In the genomic region with DNA sequence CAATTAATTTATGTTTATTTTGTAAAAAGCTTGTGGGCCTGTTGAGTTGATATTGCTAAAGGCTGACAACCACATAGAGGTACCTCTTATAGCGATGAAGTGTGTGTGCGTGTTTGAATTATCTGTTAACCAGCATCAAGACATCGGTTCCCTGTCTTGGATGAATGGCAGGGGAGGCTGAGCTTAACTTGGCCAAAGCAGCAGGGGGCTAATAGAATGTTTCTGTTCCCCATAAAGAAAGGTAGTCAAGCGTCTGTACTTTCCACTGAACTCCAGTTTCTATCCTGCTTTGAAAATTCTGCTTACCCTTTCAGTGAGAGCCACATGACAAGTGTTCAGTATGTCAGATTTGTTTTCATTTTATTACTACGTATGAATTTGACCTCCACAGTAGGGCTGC, we compare ENCODE assay signal across 34 cellular contexts.
DNase-seq lines count a peak whose midpoint lies in the region; ATAC-seq, FAIRE-seq and TF ChIP-seq lines count a peak whose summit lies in the region.
"Had no signal": no experiment of that assay in that cellular context is flagged by ENCODE, and none has a peak within 500 bp of the region (broad histone marks: within the 10 kb centered on the region; RNA-seq: fewer than 3 reads in every experiment).

No MANE protein-coding gene starts in this region.

- no peak overlapping the region for H3K9ac ChIP-seq in neural progenitor cell
- H3K9ac ChIP-seq: parathyroid adenoma had no signal

- H2AFZ ChIP-seq in neural progenitor cell (replicated peaks): no peak overlapping the region
- H2AFZ ChIP-seq: parathyroid adenoma had no signal

- no peaks in the 10 kb centered on the region for H3K27me3 ChIP-seq in neural progenitor cell
- H3K27me3 ChIP-seq: breast epithelium, gastrocnemius medialis, right atrium auricular region, SJCRH30 had no signal

- peak overlapping the region; percentile 42 for H3K4me2 ChIP-seq in neural progenitor cell

- FAIRE-seq in GM12891 (lab: Jason Lieb, UNC): peak; percentile 83
- FAIRE-seq: A204.1, GM18507, small intestine had no signal

- H3K27me3 Mint-ChIP-seq in WTC11 (ENCODE audit: low read depth) (no peaks in the 10 kb centered on the region), neural progenitor cell (ENCODE audit: insufficient read depth, low read depth) (no peaks in the 10 kb centered on the region)
- H3K27me3 Mint-ChIP-seq: activated naive CD8-positive, alpha-beta T cell had no signal

- DNase-seq in GM12891 (ENCODE audit: insufficient read length, low spot score): no peak
- DNase-seq in WTC11 (ENCODE audit: low spot score): no peak
- DNase-seq in neural progenitor cell (ENCODE audit: low spot score): peak; percentile 81
- DNase-seq in glomerular visceral epithelial cell (ENCODE audit: extremely low spot score): no peak
- DNase-seq in stimulated activated CD4-positive, alpha-beta T cell treated with anti-CD3 and anti-CD28 coated beads, Interleukin-4, amount 100 ng/mL, for 1 hour: no peak
- DNase-seq in NCI-H1694 (lab: John Stamatoyannopoulos, UW): no peak
- DNase-seq: activated effector memory CD4-positive, alpha-beta T cell treated with anti-CD3 and anti-CD28 coated beads, Interleukin-2, amount 50 U/mL, for 16 hours; activated T-cell treated with anti-CD3 and anti-CD28 coated beads, Interleukin-2, amount 50 U/mL, for 24 hours; CD4-positive, alpha-beta memory T cell; gastrocnemius medialis; HCEC 1CT; hippocampal formation; immature natural killer cell; KG1; left cardiac atrium; NCI-H1105; NCI-H2029; NCI-H446; NCI-H774; SJCRH30; small intestine; stimulated activated naive CD8-positive, alpha-beta T cell treated with anti-CD3 and anti-CD28 coated beads, Interleukin-15, Interleukin-2, amounts not matched to agents 100 U/mL and 50 U/mL, for 24 hours; SW 1271; T1000 had no signal

- peaks cover 100% of the 10 kb centered on the region for H3K79me2 ChIP-seq in neural progenitor cell (ENCODE audit: low read depth)
- H3K79me2 ChIP-seq: parathyroid adenoma had no signal

- TF ChIP-seq POLR2A in GM12891 (IDR thresholded peaks at IDR 0.05; ENCODE audit: low read depth, low read length): no peak

- TF ChIP-seq CTCF in WTC11 (IDR thresholded peaks at IDR 0.05) (no peak), neural progenitor cell (IDR thresholded peaks at IDR 0.05) (no peak)

- POLR2A ChIA-PET in WTC11 (lab: Charles Lee): no interaction called here

- H3K27ac Mint-ChIP-seq in WTC11 (peak overlapping the region; percentile 54), neural progenitor cell (no peak overlapping the region)
- H3K27ac Mint-ChIP-seq: activated naive CD8-positive, alpha-beta T cell; activated T-cell treated with anti-CD3 and anti-CD28 coated beads, Interleukin-2, amount 50 U/mL, for 24 hours; CD4-positive, alpha-beta memory T cell; immature natural killer cell; natural killer cell treated with Interleukin-12 subunit alpha and Interleukin-12 subunit beta and Interleukin-15 and Interleukin-18, amount 100 ng/mL, for 72 hours had no signal

- peaks cover 82% of the 10 kb centered on the region for H4K20me1 ChIP-seq in neural progenitor cell (ENCODE audit: low read depth)

- H3K36me3 Mint-ChIP-seq in WTC11 (no peaks in the 10 kb centered on the region), neural progenitor cell (peaks cover 5% of the 10 kb centered on the region)
- H3K36me3 Mint-ChIP-seq: activated naive CD8-positive, alpha-beta T cell; CD4-positive, alpha-beta memory T cell; immature natural killer cell; natural killer cell treated with Interleukin-12 subunit alpha and Interleukin-12 subunit beta and Interleukin-15 and Interleukin-18, amount 100 ng/mL, for 72 hours had no signal

- H3K9me3 ChIP-seq in neural progenitor cell (ENCODE audit: low read depth): no peaks in the 10 kb centered on the region
- H3K9me3 ChIP-seq: breast epithelium, gastrocnemius medialis, right atrium auricular region, SJCRH30 had no signal

- CTCF ChIA-PET in WTC11 (lab: Charles Lee): interaction anchor here (1.7 kb wide), 1 partner anchor 81 kb away, joined by 5 read pairs; no protein-coding TSS in a partner anchor

- H3K36me3 ChIP-seq in neural progenitor cell: no peaks in the 10 kb centered on the region
- H3K36me3 ChIP-seq: breast epithelium, gastrocnemius medialis, right atrium auricular region, SJCRH30 had no signal

- no peak overlapping the region for H3K4me3 Mint-ChIP-seq in WTC11
- peak overlapping the region; percentile 51 for H3K4me3 Mint-ChIP-seq in neural progenitor cell
- H3K4me3 Mint-ChIP-seq: activated naive CD8-positive, alpha-beta T cell; activated T-cell treated with anti-CD3 and anti-CD28 coated beads, Interleukin-2, amount 50 U/mL, for 24 hours; CD4-positive, alpha-beta memory T cell; immature natural killer cell; natural killer cell treated with Interleukin-12 subunit alpha and Interleukin-12 subunit beta and Interleukin-15 and Interleukin-18, amount 100 ng/mL, for 72 hours had no signal

- no peaks in the 10 kb centered on the region for H3K9me3 Mint-ChIP-seq in WTC11
- H3K9me3 Mint-ChIP-seq in neural progenitor cell: no peaks in the 10 kb centered on the region
- H3K9me3 Mint-ChIP-seq: activated T-cell treated with anti-CD3 and anti-CD28 coated beads, Interleukin-2, amount 50 U/mL, for 24 hours; CD4-positive, alpha-beta memory T cell; immature natural killer cell; natural killer cell treated with Interleukin-12 subunit alpha and Interleukin-12 subunit beta and Interleukin-15 and Interleukin-18, amount 100 ng/mL, for 72 hours had no signal

- H3K4me1 Mint-ChIP-seq in WTC11 (peaks cover 88% of the 10 kb centered on the region), neural progenitor cell (peaks cover 67% of the 10 kb centered on the region)
- H3K4me1 Mint-ChIP-seq: CD4-positive, alpha-beta memory T cell; immature natural killer cell had no signal

- H3K4me1 ChIP-seq in neural progenitor cell: peaks cover 50% of the 10 kb centered on the region
- H3K4me1 ChIP-seq: breast epithelium, parathyroid adenoma, right atrium auricular region, SJCRH30 had no signal

- H3K27ac ChIP-seq in neural progenitor cell: no peak overlapping the region
- H3K27ac ChIP-seq: breast epithelium, gastrocnemius medialis, parathyroid adenoma, right atrium auricular region, SJCRH30 had no signal

- H3F3A ChIP-seq in neural progenitor cell (ENCODE audit: low read depth): peaks cover 49% of the 10 kb centered on the region

- no peak overlapping the region for H3K4me3 ChIP-seq in neural progenitor cell
- H3K4me3 ChIP-seq: breast epithelium, gastrocnemius medialis, lung, right atrium auricular region, SJCRH30 had no signal

- ATAC-seq in HG03159 (IDR thresholded peaks at IDR 0.05; ENCODE audit: unreplicated experiment): peak; percentile 42
- no peak for ATAC-seq in WTC11
- ATAC-seq in HG03457 (IDR thresholded peaks at IDR 0.05; ENCODE audit: unreplicated experiment): no peak
- ATAC-seq: gastrocnemius medialis; left cardiac atrium; natural killer cell treated with Interleukin-12 subunit alpha and Interleukin-12 subunit beta and Interleukin-15 and Interleukin-18, amount 100 ng/mL, for 72 hours; stimulated activated naive CD8-positive, alpha-beta T cell treated with anti-CD3 and anti-CD28 coated beads, Interleukin-15, Interleukin-2, amounts not matched to agents 100 U/mL and 50 U/mL, for 24 hours had no signal

TF ChIP-seq in GM12891, 5 proteins besides CTCF, POLR2A, EP300 and RAD21:
- TF ChIP-seq SPI1 (IDR thresholded peaks at IDR 0.05; ENCODE audit: low read depth, low read length) (peak; percentile 62), TAF1 (IDR thresholded peaks at IDR 0.05; ENCODE audit: low read depth, low read length) (no peak)

TF ChIP-seq in WTC11, 78 proteins besides CTCF, POLR2A, EP300 and RAD21 (continues in another document):
- TF ChIP-seq, protein P1, sequence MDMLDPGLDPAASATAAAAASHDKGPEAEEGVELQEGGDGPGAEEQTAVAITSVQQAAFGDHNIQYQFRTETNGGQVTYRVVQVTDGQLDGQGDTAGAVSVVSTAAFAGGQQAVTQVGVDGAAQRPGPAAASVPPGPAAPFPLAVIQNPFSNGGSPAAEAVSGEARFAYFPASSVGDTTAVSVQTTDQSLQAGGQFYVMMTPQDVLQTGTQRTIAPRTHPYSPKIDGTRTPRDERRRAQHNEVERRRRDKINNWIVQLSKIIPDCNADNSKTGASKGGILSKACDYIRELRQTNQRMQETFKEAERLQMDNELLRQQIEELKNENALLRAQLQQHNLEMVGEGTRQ (CRISPR knock-in tag; IDR thresholded peaks at IDR 0.05): no peak
- TF ChIP-seq, protein P2, sequence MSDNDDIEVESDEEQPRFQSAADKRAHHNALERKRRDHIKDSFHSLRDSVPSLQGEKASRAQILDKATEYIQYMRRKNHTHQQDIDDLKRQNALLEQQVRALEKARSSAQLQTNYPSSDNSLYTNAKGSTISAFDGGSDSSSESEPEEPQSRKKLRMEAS (CRISPR knock-in tag; IDR thresholded peaks at IDR 0.05): no peak
- no peak for TF ChIP-seq ZNF423 (CRISPR knock-in tag; IDR thresholded peaks at IDR 0.05)
- TF ChIP-seq, protein P3, sequence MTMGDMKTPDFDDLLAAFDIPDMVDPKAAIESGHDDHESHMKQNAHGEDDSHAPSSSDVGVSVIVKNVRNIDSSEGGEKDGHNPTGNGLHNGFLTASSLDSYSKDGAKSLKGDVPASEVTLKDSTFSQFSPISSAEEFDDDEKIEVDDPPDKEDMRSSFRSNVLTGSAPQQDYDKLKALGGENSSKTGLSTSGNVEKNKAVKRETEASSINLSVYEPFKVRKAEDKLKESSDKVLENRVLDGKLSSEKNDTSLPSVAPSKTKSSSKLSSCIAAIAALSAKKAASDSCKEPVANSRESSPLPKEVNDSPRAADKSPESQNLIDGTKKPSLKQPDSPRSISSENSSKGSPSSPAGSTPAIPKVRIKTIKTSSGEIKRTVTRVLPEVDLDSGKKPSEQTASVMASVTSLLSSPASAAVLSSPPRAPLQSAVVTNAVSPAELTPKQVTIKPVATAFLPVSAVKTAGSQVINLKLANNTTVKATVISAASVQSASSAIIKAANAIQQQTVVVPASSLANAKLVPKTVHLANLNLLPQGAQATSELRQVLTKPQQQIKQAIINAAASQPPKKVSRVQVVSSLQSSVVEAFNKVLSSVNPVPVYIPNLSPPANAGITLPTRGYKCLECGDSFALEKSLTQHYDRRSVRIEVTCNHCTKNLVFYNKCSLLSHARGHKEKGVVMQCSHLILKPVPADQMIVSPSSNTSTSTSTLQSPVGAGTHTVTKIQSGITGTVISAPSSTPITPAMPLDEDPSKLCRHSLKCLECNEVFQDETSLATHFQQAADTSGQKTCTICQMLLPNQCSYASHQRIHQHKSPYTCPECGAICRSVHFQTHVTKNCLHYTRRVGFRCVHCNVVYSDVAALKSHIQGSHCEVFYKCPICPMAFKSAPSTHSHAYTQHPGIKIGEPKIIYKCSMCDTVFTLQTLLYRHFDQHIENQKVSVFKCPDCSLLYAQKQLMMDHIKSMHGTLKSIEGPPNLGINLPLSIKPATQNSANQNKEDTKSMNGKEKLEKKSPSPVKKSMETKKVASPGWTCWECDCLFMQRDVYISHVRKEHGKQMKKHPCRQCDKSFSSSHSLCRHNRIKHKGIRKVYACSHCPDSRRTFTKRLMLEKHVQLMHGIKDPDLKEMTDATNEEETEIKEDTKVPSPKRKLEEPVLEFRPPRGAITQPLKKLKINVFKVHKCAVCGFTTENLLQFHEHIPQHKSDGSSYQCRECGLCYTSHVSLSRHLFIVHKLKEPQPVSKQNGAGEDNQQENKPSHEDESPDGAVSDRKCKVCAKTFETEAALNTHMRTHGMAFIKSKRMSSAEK (CRISPR knock-in tag; IDR thresholded peaks at IDR 0.05; ENCODE audit: borderline replicate concordance): no peak
- no peak for TF ChIP-seq ZNF232 (CRISPR knock-in tag; IDR thresholded peaks at IDR 0.05)
